In the genomic region with DNA sequence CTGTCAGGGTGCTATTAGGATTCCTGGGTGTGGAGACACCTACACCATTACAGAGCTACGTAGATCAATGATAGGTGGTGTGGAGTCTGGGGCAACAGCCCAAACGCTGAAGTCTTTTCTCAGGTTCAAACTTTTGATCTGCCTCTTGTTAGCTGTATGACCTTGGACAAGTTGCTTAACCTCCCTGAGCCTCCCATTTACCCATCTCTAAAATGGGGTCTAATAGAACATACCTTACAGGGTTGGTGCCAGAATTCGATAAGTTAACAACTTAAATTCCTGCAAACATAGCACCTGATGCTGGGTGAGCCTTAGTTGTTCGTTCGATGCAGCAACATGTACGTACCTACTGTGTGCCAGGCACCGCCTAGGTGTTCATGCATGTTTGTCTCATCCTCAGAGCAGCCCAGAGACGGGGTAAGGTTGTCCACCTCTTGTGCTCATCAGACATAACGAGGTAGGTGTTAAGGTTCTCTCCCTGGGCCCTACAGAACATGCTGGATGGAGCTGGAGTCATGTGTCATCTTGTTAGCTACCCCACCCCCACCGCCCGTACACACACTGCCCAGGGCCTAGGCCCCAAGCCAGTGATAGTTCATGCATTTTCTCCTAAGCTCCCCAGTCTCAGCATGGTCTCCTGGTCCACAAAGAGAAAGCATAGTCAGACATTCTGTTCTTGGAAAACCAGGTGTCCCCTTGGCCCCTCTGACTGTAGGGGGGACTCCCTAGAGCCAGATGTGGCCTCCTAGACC, we compare ENCODE assay signal across 18 cellular contexts. TPM values are rescaled to one million over a fixed set of nuclear protein-coding genes. Genes with fewer than 3 reads are reported as not detected.
A peak's percentile ranks its signal among the peaks of the same experiment; 100 is the strongest.
DNase-seq lines count a peak whose midpoint lies in the region; ATAC-seq, FAIRE-seq and TF ChIP-seq lines count a peak whose summit lies in the region.
"Had no signal": no experiment of that assay in that cellular context is flagged by ENCODE, and none has a peak within 500 bp of the region (broad histone marks: within the 10 kb centered on the region; RNA-seq: fewer than 3 reads in every experiment).

No MANE protein-coding gene starts in this region.

- TF ChIP-seq EP300 in H1 (IDR thresholded peaks at IDR 0.05; ENCODE audit: borderline replicate concordance in 1 of 2, low read depth in 2 of 2, low read length in 2 of 2) = no peak

- H2AFZ ChIP-seq in H1 (ENCODE audit: low read length) = no peak overlapping the region
- no peak overlapping the region for H2AFZ ChIP-seq in osteoblast (ENCODE audit: low read length)

- peaks cover 58% of the 10 kb centered on the region for H3K36me3 ChIP-seq in BE2C
- H3K36me3 ChIP-seq in H1 (ENCODE audit: control insufficient read depth in 2 of 4, insufficient read depth in 4 of 4, low read length in 3 of 4) = peaks cover 0 to 5% (median 2%) of the 10 kb centered on the region in 4 experiments; a peak in 2 of 8 replicates
- H3K36me3 ChIP-seq in osteoblast (ENCODE audit: insufficient read depth, low read length) = peaks cover 6% of the 10 kb centered on the region
- H3K36me3 ChIP-seq: MG63 had no signal

- POLR2A ChIA-PET in RWPE1 (lab: Yijun Ruan, JAX; ENCODE audit: low non-redundant PET) = no interaction called here
- POLR2A ChIA-PET in H1 (lab: Charles Lee; ENCODE audit: partially characterized antibody) = interaction anchor here (1.0 to 3.8 kb wide), 6 partner anchors 8 to 56 kb away, joined by 3 to 13 read pairs (median 5); no protein-coding TSS in a partner anchor

- H3K23me2 ChIP-seq in H1 (ENCODE audit: low read depth, low read length) = no peaks in the 10 kb centered on the region

- DNase-seq in BE2C = no peak
- DNase-seq in RWPE1 (ENCODE audit: low spot score) = no peak
- DNase-seq in H1 (ENCODE audit: low read depth in 1 of 2, low spot score in 2 of 2) = no peak
- peak; percentile 61 for DNase-seq in osteoblast (ENCODE audit: insufficient read length, low spot score, missing footprints)
- no peak for DNase-seq in GM13976 (ENCODE audit: low spot score)
- no peak for DNase-seq in KBM-7
- no peak for DNase-seq in activated CD4-positive, alpha-beta T cell treated with anti-CD3 and anti-CD28 coated beads for 1 hour
- DNase-seq: DND-41, HCEC 1CT, IMR-90, Kasumi-1, MG63, NCI-H1105, NCI-H748 treated with DMSO at 0.1 percent for 48 hours, SHP77 had no signal

- no peak overlapping the region for H2BK5ac ChIP-seq in H1 (ENCODE audit: low read depth, low read length)

- H3K4me2 ChIP-seq in H1 (ENCODE audit: insufficient read depth in 1 of 2, low read depth in 2 of 2, low read length in 2 of 2) (peak overlapping the region; percentile 20 to 29; a peak in 2 of 4 replicates), osteoblast (ENCODE audit: insufficient read depth, low read length) (no peak overlapping the region)

- H3K14ac ChIP-seq in H1 (ENCODE audit: insufficient read length) = no peak overlapping the region

- no peak overlapping the region for H3K56ac ChIP-seq in H1 (replicated peaks; ENCODE audit: insufficient read length, low read depth, low read length)

- peak overlapping the region; percentile 48; the same call in 1 of the 2 replicates for H3K18ac ChIP-seq in H1 (ENCODE audit: extremely low read depth, low read length)

- no peak for FAIRE-seq in H1 (lab: Jason Lieb, UNC)
- FAIRE-seq: RCC 7860 had no signal

- in situ Hi-C loops in GM13976 (cut with MboI; ENCODE audit: low sequenced_read_pairs, unreplicated experiment) (no loop called here), KBM-7 (cut with MboI; ENCODE audit: low pct_unique_long_range_greater_than_20kb, low sequenced_read_pairs) (no loop called here)

- peak overlapping the region; percentile 18 for H3K4me3 ChIP-seq in BE2C (ENCODE audit: low read depth, low read length)
- no peak overlapping the region for H3K4me3 ChIP-seq in H1 (ENCODE audit: extremely low read depth in 1 of 4, insufficient read depth in 2 of 4, low read depth in 3 of 4, low read length in 4 of 4)
- H3K4me3 ChIP-seq in osteoblast (ENCODE audit: insufficient read depth, low read length) = no peak overlapping the region
- H3K4me3 ChIP-seq: MG63, SK-N-MC had no signal

- peak overlapping the region; percentile 50; the same call in 1 of the 2 replicates for H2BK12ac ChIP-seq in H1 (ENCODE audit: low read depth, low read length)

- no peak overlapping the region for H2BK120ac ChIP-seq in H1 (replicated peaks; ENCODE audit: low read depth, low read length)

- no peaks in the 10 kb centered on the region for H3K9me3 ChIP-seq in BE2C
- no peaks in the 10 kb centered on the region for H3K9me3 ChIP-seq in H1 (ENCODE audit: insufficient read depth in 2 of 2, low read depth in 1 of 2, low read length in 1 of 2)
- H3K9me3 ChIP-seq in osteoblast (ENCODE audit: low read depth, low read length) = no peaks in the 10 kb centered on the region
- H3K9me3 ChIP-seq: MG63 had no signal

- no peak for TF ChIP-seq POLR2A in H1 (IDR thresholded peaks at IDR 0.05; ENCODE audit: control extremely low read depth in 1 of 2, low read depth in 2 of 2, low read length in 2 of 2)

- H4K8ac ChIP-seq in H1 (ENCODE audit: extremely low read depth, insufficient read depth, low read length) = no peak overlapping the region

- H3K27me3 ChIP-seq in BE2C (no peaks in the 10 kb centered on the region), H1 (replicated peaks in 1 of 4; ENCODE audit: control insufficient read depth in 3 of 4, extremely low read depth in 1 of 4, insufficient read depth in 3 of 4, low read length in 3 of 4) (no peaks in the 10 kb centered on the region), osteoblast (ENCODE audit: insufficient read depth, low read length) (no peaks in the 10 kb centered on the region)
- H3K27me3 ChIP-seq: MG63 had no signal

- WGBS in H1 (ENCODE audit: extremely low coverage in 1 of 2, insufficient coverage in 1 of 2, insufficient read length in 1 of 2, insufficient replicate concordance in 2 of 2, low coverage in 1 of 2, low lambda C conversion rate in 2 of 2, missing lambda C conversion rate in 1 of 2), 2 experiments = 89% methylated on average over 11 of the region's 11 CpGs; no CpG with 5 or more reads in 1 of the 2 experiments

- no peak overlapping the region; a peak in 1 of 7 replicates for H3K9ac ChIP-seq in H1 (replicated peaks in 1 of 4; ENCODE audit: extremely low read depth in 1 of 4, low read depth in 3 of 4, low read length in 3 of 4)

- H3K23ac ChIP-seq in H1 (ENCODE audit: insufficient read length) = no peak overlapping the region

- H3K4ac ChIP-seq in H1 (replicated peaks; ENCODE audit: insufficient read length, low read depth, low read length) = no peak overlapping the region

- H3K4me1 ChIP-seq in BE2C = peaks cover 50% of the 10 kb centered on the region
- peaks cover 0 to 25% (median 16%) of the 10 kb centered on the region in 4 experiments; a peak in 6 of 7 replicates for H3K4me1 ChIP-seq in H1 (replicated peaks in 1 of 4; ENCODE audit: control insufficient read depth in 3 of 4, insufficient read depth in 4 of 4, low read length in 3 of 4)
- no peaks in the 10 kb centered on the region for H3K4me1 ChIP-seq in osteoblast (ENCODE audit: insufficient read depth, low read length)

- H3K27ac ChIP-seq in RWPE1 (0 out of 2 replicates have a peak overlapping the region, but pooled peaks have one; percentile 3), H1 (ENCODE audit: low read depth, low read length) (no peak overlapping the region; the same call in none of the 2 replicates), osteoblast (ENCODE audit: low read depth, low read length) (no peak overlapping the region)
- H3K27ac ChIP-seq: SK-N-MC had no signal

- peaks cover 2% of the 10 kb centered on the region; the same call in 1 of the 2 replicates for H3K79me1 ChIP-seq in H1 (ENCODE audit: low read depth, low read length)

- H2BK15ac ChIP-seq in H1 (ENCODE audit: low read length) = peak overlapping the region; percentile 83; the same call in 1 of the 2 replicates

- H2AK5ac ChIP-seq in H1 (ENCODE audit: low read depth, low read length) = no peak overlapping the region

- H3K79me2 ChIP-seq in H1 (ENCODE audit: control insufficient read depth in 1 of 2, insufficient read depth in 2 of 2, low read length in 2 of 2) (peaks cover 0 to 11% of the 10 kb centered on the region in 2 experiments; a peak in 2 of 4 replicates), osteoblast (ENCODE audit: insufficient read depth, low read length) (no peaks in the 10 kb centered on the region)

- no peak overlapping the region for H4K5ac ChIP-seq in H1 (ENCODE audit: insufficient read length, low read depth, low read length)

- no peak overlapping the region for H4K91ac ChIP-seq in H1 (replicated peaks; ENCODE audit: insufficient read length, low read length)

- no peak for ATAC-seq in GM18870 (IDR thresholded peaks at IDR 0.05; ENCODE audit: unreplicated experiment)

- CTCF ChIA-PET in RWPE1 (lab: Yijun Ruan, JAX) = interaction anchor here (0.8 to 2.1 kb wide), 3 partner anchors 8 to 124 kb away, joined by 3 to 9 read pairs (median 5); no protein-coding TSS in a partner anchor
- CTCF ChIA-PET in H1 (lab: Charles Lee; ENCODE audit: partially characterized antibody) = interaction anchor here (1.1 to 11.2 kb wide), 10 partner anchors 7 to 374 kb away, joined by 3 to 175 read pairs (median 11); no protein-coding TSS in a partner anchor

- no peak for TF ChIP-seq CTCF in BE2C (IDR thresholded peaks at IDR 0.05; ENCODE audit: low read depth, low read length)
- no peak for TF ChIP-seq CTCF in RWPE1 (conservative IDR thresholded peaks at IDR 0.05; ENCODE audit: low read depth)
- TF ChIP-seq CTCF in H1 (IDR thresholded peaks at IDR 0.05; ENCODE audit: control extremely low read depth in 1 of 3, insufficient read depth in 1 of 3, low read depth in 1 of 3, low read length in 3 of 3) = no peak
- TF ChIP-seq CTCF in osteoblast (IDR thresholded peaks at IDR 0.05; ENCODE audit: extremely low read depth, low read depth, low read length) = no peak
- no peak for TF ChIP-seq CTCF in GM13976 (IDR thresholded peaks at IDR 0.05; ENCODE audit: borderline replicate concordance, control extremely low read depth, extremely low read depth, insufficient read depth, missing control alignments)

- H4K20me1 ChIP-seq in H1 (replicated peaks in 1 of 2; ENCODE audit: control insufficient read depth in 1 of 2, insufficient read depth in 2 of 2, low read length in 2 of 2) = no peaks in the 10 kb centered on the region
- peaks cover 6% of the 10 kb centered on the region for H4K20me1 ChIP-seq in osteoblast (ENCODE audit: insufficient read depth, low read length)

- no peak overlapping the region for H2BK20ac ChIP-seq in H1 (ENCODE audit: low read length)

- no peak for TF ChIP-seq RAD21 in H1 (IDR thresholded peaks at IDR 0.05 in 1 of 2, conservative IDR thresholded peaks at IDR 0.05 in 1 of 2; ENCODE audit: low read depth in 2 of 2, low read length in 2 of 2)

RNA-seq across cellular contexts. Expression of a gene that starts 41.0 kb away (rescaled TPM):
- 7.7 TPM for polyA plus RNA-seq in BE2C (2012; ENCODE audit: insufficient read depth, insufficient read length, low read depth)
- total RNA-seq in H1 (2021; fragmentation: NEBNext Ultra II Directional; extraction: Animal tissue kit (Norgen Biotek cat#: 25700)) = 14.0 and 15.2 TPM in 2 replicates
- polyA plus RNA-seq in H1 (2011; rRNA removed) = 24.6 and 33.8 TPM in 2 replicates
- polyA plus RNA-seq in H1 (2011; cell fraction: cytosol; rRNA removed) = 11.4 TPM
- 17.8 TPM for polyA plus RNA-seq in H1 (2011; cell fraction: nucleus; rRNA removed)
- 14.5 to 19.4 TPM (median 17.5 TPM) in 4 replicates for polyA plus RNA-seq in H1 (2012, experiment 1 of 2)
- 19.9 TPM for polyA plus RNA-seq in H1 (2012, experiment 2 of 2)
- polyA plus RNA-seq in H1 (2013, experiment 1 of 2) = 19.7 TPM
- polyA plus RNA-seq in H1 (2013, experiment 2 of 2) = 22.1 TPM
- 18.6 and 20.6 TPM in 2 replicates for polyA minus RNA-seq in H1 (2011; rRNA and poly(A)+ RNA removed)
- polyA minus RNA-seq in H1 (2011; cell fraction: cytosol; rRNA and poly(A)+ RNA removed) = 9.4 TPM
- polyA minus RNA-seq in H1 (2011; cell fraction: nucleus; rRNA and poly(A)+ RNA removed) = 15.2 TPM
- 2.5 and 3.8 TPM in 2 replicates for total RNA-seq in osteoblast
